ENCODE assay signal across 19 cellular contexts in the genomic region with DNA sequence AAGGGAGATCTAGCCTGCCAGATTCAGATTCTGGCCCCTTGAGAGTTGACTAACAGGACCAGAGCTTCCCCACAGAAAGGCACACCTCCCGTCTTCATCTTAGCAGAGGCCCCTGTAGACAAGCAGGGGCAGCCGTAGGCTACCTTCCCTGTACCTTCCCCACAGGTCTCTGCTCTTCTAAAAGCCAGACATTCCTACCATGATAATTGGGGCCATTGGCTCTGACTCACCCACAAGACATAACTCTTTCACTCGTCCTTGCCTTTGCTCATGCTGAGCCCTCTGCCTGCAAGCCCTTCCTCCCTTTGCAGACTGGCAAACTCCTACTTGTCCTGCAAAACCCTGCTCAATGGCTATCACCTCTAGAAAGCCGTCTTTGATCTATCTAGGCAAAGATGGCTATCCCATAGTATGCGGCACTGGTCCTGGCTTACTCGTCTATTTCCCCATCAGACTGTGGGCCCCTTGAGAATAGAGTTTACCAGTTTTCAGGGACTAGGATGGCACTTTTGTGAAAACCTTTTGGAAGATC. TPM values are rescaled to one million over a fixed set of nuclear protein-coding genes. Genes with fewer than 3 reads are reported as not detected.
DNase-seq lines count a peak whose midpoint lies in the region; ATAC-seq and TF ChIP-seq lines count a peak whose summit lies in the region.
"Had no signal": no experiment of that assay in that cellular context is flagged by ENCODE, and none has a peak within 500 bp of the region (broad histone marks: within the 10 kb centered on the region; RNA-seq: fewer than 3 reads in every experiment).

No MANE protein-coding gene starts in this region.

- no peak overlapping the region for H2BK12ac ChIP-seq in neuronal stem cell (ENCODE audit: low read length)

- WGBS in neuronal stem cell (ENCODE audit: extremely low coverage in 2 of 2, insufficient read length in 2 of 2, insufficient replicate concordance in 1 of 2), 2 donors = no CpG with 5 or more reads among the region's 6 CpGs

- no peak overlapping the region for H4K91ac ChIP-seq in neuronal stem cell (ENCODE audit: low read depth, low read length, poor library complexity)

- H3K23ac ChIP-seq in neuronal stem cell (ENCODE audit: low read depth, low read length, poor library complexity) = peak overlapping the region; percentile 44

- H2BK15ac ChIP-seq in neuronal stem cell (ENCODE audit: low read length) = peak overlapping the region; percentile 60

- H3K4me1 ChIP-seq in RWPE2 (ENCODE audit: insufficient read depth, poor library complexity, severe bottlenecking) (no peaks in the 10 kb centered on the region), neuronal stem cell (ENCODE audit: control insufficient read depth in 2 of 2, insufficient read depth in 1 of 2, low read depth in 1 of 2, low read length in 2 of 2) (peaks cover 4 to 8% of the 10 kb centered on the region in 2 donors)

- no peaks in the 10 kb centered on the region for H3K9me3 ChIP-seq in RWPE2 (ENCODE audit: severe bottlenecking)
- no peaks in the 10 kb centered on the region for H3K9me3 ChIP-seq in neuronal stem cell (replicated peaks in 1 of 2; ENCODE audit: control insufficient read depth in 2 of 2, insufficient read depth in 1 of 2, low read depth in 1 of 2, low read length in 2 of 2)
- H3K9me3 ChIP-seq: SJSA1 had no signal

- no peak overlapping the region for H4K8ac ChIP-seq in neuronal stem cell (ENCODE audit: low read depth, low read length)

- peak overlapping the region; percentile 15 for H3K14ac ChIP-seq in neuronal stem cell (ENCODE audit: low read length)

- peak overlapping the region; percentile 7 for H3K18ac ChIP-seq in neuronal stem cell (ENCODE audit: low read length)

- H3K4me3 ChIP-seq in RWPE2 (ENCODE audit: severe bottlenecking) = no peak overlapping the region
- no peak overlapping the region for H3K4me3 ChIP-seq in neuronal stem cell (ENCODE audit: low read length in 2 of 2)
- H3K4me3 ChIP-seq: GM23338, SJSA1 had no signal

- H3K27me3 ChIP-seq in RWPE2 (ENCODE audit: insufficient read depth, poor library complexity, severe bottlenecking) (no peaks in the 10 kb centered on the region), neuronal stem cell (ENCODE audit: control insufficient read depth in 3 of 3, insufficient read depth in 3 of 3, low read depth in 1 of 3, low read length in 3 of 3) (no peaks in the 10 kb centered on the region)
- H3K27me3 ChIP-seq: SJSA1 had no signal

- no peak overlapping the region for H2AK5ac ChIP-seq in neuronal stem cell (ENCODE audit: low read depth, low read length)

- DNase-seq in ELR (ENCODE audit: low read depth) = peak; percentile 23
- DNase-seq in RWPE2 (ENCODE audit: low spot score) = no peak
- DNase-seq in neuronal stem cell (ENCODE audit: low spot score) = no peak
- no peak for DNase-seq in AG20443 (ENCODE audit: low spot score)
- DNase-seq in DMS 273 (lab: John Stamatoyannopoulos, UW; ENCODE audit: unreplicated experiment) = no peak
- DNase-seq in retina = no peak
- DNase-seq in activated CD4-positive, alpha-beta T cell treated with anti-CD3 and anti-CD28 coated beads for 1 hour = no peak
- DNase-seq: Calu3, Karpas-422, MV-4-11, NCI-H2081 treated with DMSO at 0.1 percent for 48 hours, NCI-H2171 treated with DMSO at 0.1 percent for 48 hours, NCI-H524 treated with DMSO at 0.1 percent for 48 hours, SW 1271 had no signal

- no peak overlapping the region for H3K4me2 ChIP-seq in neuronal stem cell (ENCODE audit: insufficient read depth, low read length, poor library complexity, severe bottlenecking)
- H3K4me2 ChIP-seq: GM23338 had no signal

- no peak overlapping the region for H3K4ac ChIP-seq in neuronal stem cell (ENCODE audit: low read length)

- no peak for TF ChIP-seq CTCF in RWPE2 (IDR thresholded peaks at IDR 0.05; ENCODE audit: poor library complexity, severe bottlenecking)

- H3K79me1 ChIP-seq in neuronal stem cell (ENCODE audit: low read depth, low read length) = no peaks in the 10 kb centered on the region

- no peak overlapping the region for H2AFZ ChIP-seq in neuronal stem cell (ENCODE audit: low read length)
- H2AFZ ChIP-seq: GM23338 had no signal

- peak; percentile 38; the same call in 1 of the 3 replicates for ATAC-seq in RWPE2 (ENCODE audit: low read depth)
- ATAC-seq: GM23338, HCT116, Panc1 had no signal

- H2BK120ac ChIP-seq in neuronal stem cell (ENCODE audit: low read depth, low read length) = no peak overlapping the region

- H3K36me3 ChIP-seq in RWPE2 (ENCODE audit: low read depth) = no peaks in the 10 kb centered on the region
- H3K36me3 ChIP-seq in neuronal stem cell (replicated peaks in 1 of 2; ENCODE audit: control insufficient read depth in 2 of 2, insufficient read depth in 2 of 2, low read length in 2 of 2) = no peaks in the 10 kb centered on the region
- H3K36me3 ChIP-seq: SJSA1 had no signal

- H3K9ac ChIP-seq in neuronal stem cell (ENCODE audit: low read depth, low read length, poor library complexity) = no peak overlapping the region

- H2BK5ac ChIP-seq in neuronal stem cell (ENCODE audit: low read length) = no peak overlapping the region

- H3K27ac ChIP-seq in RWPE2 (ENCODE audit: poor library complexity, severe bottlenecking) (no peak overlapping the region), neuronal stem cell (replicated peaks; ENCODE audit: low read length) (no peak overlapping the region)
- H3K27ac ChIP-seq: SJSA1 had no signal

RNA-seq across cellular contexts. Expression of a gene that starts 43.8 kb away (rescaled TPM):
- 103 TPM for polyA plus RNA-seq in neuronal stem cell (2013, experiment 1 of 2)
- 98.6 TPM for polyA plus RNA-seq in neuronal stem cell (2013, experiment 2 of 2)
- polyA plus RNA-seq: CD8-positive, alpha-beta memory T cell had no signal

RNA-seq across cellular contexts. Expression of a gene that starts 53.2 kb away (rescaled TPM):
- 0.26 TPM for polyA plus RNA-seq in neuronal stem cell (2013, experiment 1 of 2)
- 0.35 TPM for polyA plus RNA-seq in neuronal stem cell (2013, experiment 2 of 2)
- polyA plus RNA-seq: CD8-positive, alpha-beta memory T cell had no signal
